ENCODE assay signal across 12 cellular contexts in the genomic region with DNA sequence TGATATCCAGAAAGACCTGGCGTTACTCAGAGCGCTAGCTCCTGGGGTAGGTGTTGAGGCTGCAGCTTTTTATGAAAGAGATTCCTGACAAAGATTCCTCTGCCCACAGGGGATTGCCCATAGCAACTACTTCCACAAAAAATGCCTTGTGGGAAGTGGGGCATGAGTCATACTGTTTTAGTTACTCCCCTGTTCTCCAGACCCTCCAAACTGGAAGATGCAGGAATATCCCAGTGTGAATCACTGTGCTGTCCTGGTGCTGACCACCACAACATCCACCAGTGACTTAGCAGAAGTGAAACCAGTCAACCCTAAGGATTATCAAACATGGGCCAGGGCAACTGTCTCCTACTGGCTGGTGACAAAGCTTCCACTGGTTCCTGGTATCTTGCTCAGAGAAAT.
A peak's percentile ranks its signal among the peaks of the same experiment; 100 is the strongest.
DNase-seq lines count a peak whose midpoint lies in the region; TF ChIP-seq lines count a peak whose summit lies in the region.
"Had no signal": no experiment of that assay in that cellular context is flagged by ENCODE, and none has a peak within 500 bp of the region (broad histone marks: within the 10 kb centered on the region; RNA-seq: fewer than 3 reads in every experiment).

No MANE protein-coding gene starts in this region.

- H4K20me1 ChIP-seq in fibroblast of lung (ENCODE audit: control insufficient read depth, extremely low read depth, insufficient read depth, low read length) = no peaks in the 10 kb centered on the region

- peak overlapping the region; percentile 56 for H3K4me2 ChIP-seq in fibroblast of lung (ENCODE audit: extremely low read depth, insufficient read depth, low read length)

- TF ChIP-seq CTCF in fibroblast of lung (conservative IDR thresholded peaks at IDR 0.05 in 1 of 2, IDR thresholded peaks at IDR 0.05 in 1 of 2; ENCODE audit: low read depth in 1 of 2, low read length in 2 of 2) = no peak

- no peak overlapping the region; the same call in 1 of the 2 replicates for H3K4me3 ChIP-seq in SJSA1
- no peak overlapping the region for H3K4me3 ChIP-seq in fibroblast of lung (replicated peaks in 1 of 4; ENCODE audit: control extremely low read depth in 1 of 4, insufficient read depth in 1 of 4, low read depth in 3 of 4, low read length in 4 of 4)
- no peak overlapping the region for H3K4me3 ChIP-seq in HAP-1

- H3K79me2 ChIP-seq in fibroblast of lung (ENCODE audit: control insufficient read depth, insufficient read depth, low read length) = peaks cover 1% of the 10 kb centered on the region

- no peaks in the 10 kb centered on the region for H3K27me3 ChIP-seq in SJSA1 (replicated peaks)
- H3K27me3 ChIP-seq in fibroblast of lung (ENCODE audit: control insufficient read depth, insufficient read depth, low read length) = no peaks in the 10 kb centered on the region
- no peaks in the 10 kb centered on the region for H3K27me3 ChIP-seq in HAP-1 (ENCODE audit: low read depth)

- H2AFZ ChIP-seq in fibroblast of lung (ENCODE audit: low read length) = no peak overlapping the region

- in situ Hi-C loops in HAP-1 (cut with MboI; ENCODE audit: low sequenced_read_pairs) = no loop called here

- H3K9me3 ChIP-seq in SJSA1 (replicated peaks) (no peaks in the 10 kb centered on the region), fibroblast of lung (ENCODE audit: control insufficient read depth, insufficient read depth, low read depth, low read length) (no peaks in the 10 kb centered on the region), HAP-1 (no peaks in the 10 kb centered on the region)

- H3K27ac ChIP-seq in SJSA1 = peak overlapping the region; percentile 95
- peak overlapping the region; percentile 75 for H3K27ac ChIP-seq in fibroblast of lung (ENCODE audit: insufficient read depth, low read length)

- H3K36me3 ChIP-seq in SJSA1 (no peaks in the 10 kb centered on the region), fibroblast of lung (ENCODE audit: control insufficient read depth, insufficient read depth, low read length) (no peaks in the 10 kb centered on the region), HAP-1 (replicated peaks) (no peaks in the 10 kb centered on the region)

- DNase-seq in GM04504 (ENCODE audit: low read depth) (peak; percentile 58), SJSA1 (ENCODE audit: low read depth in 1 of 2, low spot score in 2 of 2) (peak; percentile 90 to 92), fibroblast of lung (ENCODE audit: low read depth in 2 of 2) (peak; percentile 53 to 99), pulmonary artery endothelial cell (ENCODE audit: low read depth, low spot score) (peak; percentile 11), NCI-H1092 treated with DMSO at 0.1 percent for 48 hours (lab: John Stamatoyannopoulos, UW) (no peak), HAP-1 (ENCODE audit: low spot score in 2 of 2) (no peak), GM19238 (ENCODE audit: insufficient read length, low spot score) (no peak), DMS153 (lab: John Stamatoyannopoulos, UW) (no peak)
- DNase-seq: activated CD8-positive, alpha-beta T cell treated with anti-CD3 and anti-CD28 coated beads for 36 hours; caudate nucleus; NCI-H1417 treated with DMSO at 0.1 percent for 48 hours; occipital lobe had no signal

- H3K9ac ChIP-seq in fibroblast of lung (ENCODE audit: insufficient read depth, low read length) = no peak overlapping the region

- H3K4me1 ChIP-seq in SJSA1 (replicated peaks) (peaks cover 54% of the 10 kb centered on the region), fibroblast of lung (ENCODE audit: control insufficient read depth, extremely low read depth, insufficient read depth, low read length) (peaks cover 13% of the 10 kb centered on the region), HAP-1 (peaks cover 43% of the 10 kb centered on the region)

Comparison
In these comparisons a context has a peak if more than half of its experiments do, and no peak if none do; other contexts are left out.
1. DNase-seq: peak in GM04504 (single experiment), SJSA1 (2 of 2), fibroblast of lung (2 of 2) and pulmonary artery endothelial cell (single experiment); none in NCI-H1092 treated with DMSO at 0.1 percent for 48 hours (single experiment), HAP-1 (0 of 2), GM19238 (single experiment) and DMS153 (single experiment).